In genomic region chr18:457120-457519, GRCh38 we compare ENCODE assay signal across 1 cellular context.
TF ChIP-seq lines count a peak whose summit lies in the region.

No MANE protein-coding gene starts in this region.

TF ChIP-seq in HepG2, 621 proteins besides CTCF, POLR2A, EP300 and RAD21 (continued from another document):
- TF ChIP-seq ZBTB37 (CRISPR knock-in tag; IDR thresholded peaks at IDR 0.05) (no peak), ZNF460 (CRISPR knock-in tag; IDR thresholded peaks at IDR 0.05; ENCODE audit: borderline replicate concordance) (no peak)
- TF ChIP-seq, protein P1, sequence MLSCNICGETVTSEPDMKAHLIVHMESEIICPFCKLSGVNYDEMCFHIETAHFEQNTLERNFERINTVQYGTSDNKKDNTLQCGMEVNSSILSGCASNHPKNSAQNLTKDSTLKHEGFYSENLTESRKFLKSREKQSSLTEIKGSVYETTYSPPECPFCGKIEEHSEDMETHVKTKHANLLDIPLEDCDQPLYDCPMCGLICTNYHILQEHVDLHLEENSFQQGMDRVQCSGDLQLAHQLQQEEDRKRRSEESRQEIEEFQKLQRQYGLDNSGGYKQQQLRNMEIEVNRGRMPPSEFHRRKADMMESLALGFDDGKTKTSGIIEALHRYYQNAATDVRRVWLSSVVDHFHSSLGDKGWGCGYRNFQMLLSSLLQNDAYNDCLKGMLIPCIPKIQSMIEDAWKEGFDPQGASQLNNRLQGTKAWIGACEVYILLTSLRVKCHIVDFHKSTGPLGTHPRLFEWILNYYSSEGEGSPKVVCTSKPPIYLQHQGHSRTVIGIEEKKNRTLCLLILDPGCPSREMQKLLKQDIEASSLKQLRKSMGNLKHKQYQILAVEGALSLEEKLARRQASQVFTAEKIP (CRISPR knock-in tag; IDR thresholded peaks at IDR 0.05; ENCODE audit: borderline replicate concordance): no peak
